ENCODE assay signal across 1 cellular context in the genomic region with DNA sequence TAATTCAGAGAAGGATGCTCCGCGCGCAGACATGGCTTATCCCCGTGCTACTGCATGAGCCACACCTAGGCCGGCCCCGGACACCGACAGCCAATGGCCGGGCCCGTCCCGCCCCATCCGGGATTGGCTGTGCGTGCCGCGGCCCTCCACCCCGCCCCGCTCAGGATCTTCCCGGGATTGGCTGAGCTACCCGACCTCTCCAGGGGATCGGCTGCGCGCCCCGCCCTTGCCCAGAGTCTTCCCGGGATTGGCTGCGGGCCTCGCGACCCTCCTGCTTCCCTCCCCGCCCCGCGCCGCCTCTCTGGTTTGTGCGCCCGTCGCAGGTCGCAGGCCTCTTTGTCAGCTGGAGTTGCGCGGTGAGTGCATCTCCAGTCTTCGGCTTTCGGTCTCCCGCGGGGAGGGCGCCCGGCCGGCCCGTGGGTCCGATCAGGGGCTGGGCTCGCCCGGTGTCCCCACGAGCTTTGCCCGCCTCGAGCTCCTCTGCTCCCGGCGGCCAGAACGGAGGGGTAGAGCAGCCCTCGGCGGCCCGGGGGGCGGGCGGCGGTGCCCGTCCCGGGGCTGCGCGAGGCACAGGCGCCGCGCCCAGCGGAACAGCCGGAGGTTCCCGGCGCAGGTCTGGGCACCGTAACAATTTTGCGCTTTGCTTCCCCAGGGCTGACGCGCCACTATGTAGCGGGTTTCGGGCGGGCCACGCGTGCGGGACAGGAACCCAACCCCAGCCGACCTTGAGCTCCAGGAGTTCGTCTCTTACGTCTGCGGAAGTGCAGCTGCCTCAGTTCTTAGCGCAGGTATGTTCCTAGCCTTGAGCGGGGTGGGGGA.
TF ChIP-seq lines count a peak whose summit lies in the region.

No MANE protein-coding gene starts in this region.

TF ChIP-seq in HCT116, 20 proteins besides CTCF, POLR2A, EP300 and RAD21:
- TF ChIP-seq EGR1 (IDR thresholded peaks at IDR 0.05; ENCODE audit: low read depth) = no peak
- TF ChIP-seq ELF1 (IDR thresholded peaks at IDR 0.05; ENCODE audit: borderline replicate concordance, low read depth) = no peak
- TF ChIP-seq, protein P1, sequence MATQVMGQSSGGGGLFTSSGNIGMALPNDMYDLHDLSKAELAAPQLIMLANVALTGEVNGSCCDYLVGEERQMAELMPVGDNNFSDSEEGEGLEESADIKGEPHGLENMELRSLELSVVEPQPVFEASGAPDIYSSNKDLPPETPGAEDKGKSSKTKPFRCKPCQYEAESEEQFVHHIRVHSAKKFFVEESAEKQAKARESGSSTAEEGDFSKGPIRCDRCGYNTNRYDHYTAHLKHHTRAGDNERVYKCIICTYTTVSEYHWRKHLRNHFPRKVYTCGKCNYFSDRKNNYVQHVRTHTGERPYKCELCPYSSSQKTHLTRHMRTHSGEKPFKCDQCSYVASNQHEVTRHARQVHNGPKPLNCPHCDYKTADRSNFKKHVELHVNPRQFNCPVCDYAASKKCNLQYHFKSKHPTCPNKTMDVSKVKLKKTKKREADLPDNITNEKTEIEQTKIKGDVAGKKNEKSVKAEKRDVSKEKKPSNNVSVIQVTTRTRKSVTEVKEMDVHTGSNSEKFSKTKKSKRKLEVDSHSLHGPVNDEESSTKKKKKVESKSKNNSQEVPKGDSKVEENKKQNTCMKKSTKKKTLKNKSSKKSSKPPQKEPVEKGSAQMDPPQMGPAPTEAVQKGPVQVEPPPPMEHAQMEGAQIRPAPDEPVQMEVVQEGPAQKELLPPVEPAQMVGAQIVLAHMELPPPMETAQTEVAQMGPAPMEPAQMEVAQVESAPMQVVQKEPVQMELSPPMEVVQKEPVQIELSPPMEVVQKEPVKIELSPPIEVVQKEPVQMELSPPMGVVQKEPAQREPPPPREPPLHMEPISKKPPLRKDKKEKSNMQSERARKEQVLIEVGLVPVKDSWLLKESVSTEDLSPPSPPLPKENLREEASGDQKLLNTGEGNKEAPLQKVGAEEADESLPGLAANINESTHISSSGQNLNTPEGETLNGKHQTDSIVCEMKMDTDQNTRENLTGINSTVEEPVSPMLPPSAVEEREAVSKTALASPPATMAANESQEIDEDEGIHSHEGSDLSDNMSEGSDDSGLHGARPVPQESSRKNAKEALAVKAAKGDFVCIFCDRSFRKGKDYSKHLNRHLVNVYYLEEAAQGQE (IDR thresholded peaks at IDR 0.05; ENCODE audit: low read depth) = no peak
- peak; percentile 78 for TF ChIP-seq ZFX (IDR thresholded peaks at IDR 0.05)
- no peak for TF ChIP-seq EZH2phosphoT487 (IDR thresholded peaks at IDR 0.05; ENCODE audit: borderline replicate concordance)
- peak; percentile 24; the same call in 1 of the 2 replicates for TF ChIP-seq CBX3 (IDR thresholded peaks at IDR 0.05; ENCODE audit: low read depth)
- no peak for TF ChIP-seq SRF (IDR thresholded peaks at IDR 0.05; ENCODE audit: low read depth)
- TF ChIP-seq SIN3A (IDR thresholded peaks at IDR 0.05; ENCODE audit: low read depth) = peak; percentile 84
- no peak for TF ChIP-seq ZNF274 (IDR thresholded peaks at IDR 0.05; ENCODE audit: low read depth, low read length)
- TF ChIP-seq CEBPB (IDR thresholded peaks at IDR 0.05; ENCODE audit: low read depth) = no peak
- TF ChIP-seq TCF7L2 (IDR thresholded peaks at IDR 0.05; ENCODE audit: borderline replicate concordance, extremely low read depth, insufficient read depth, insufficient read length) = peak; percentile 29
- TF ChIP-seq, protein P2, sequence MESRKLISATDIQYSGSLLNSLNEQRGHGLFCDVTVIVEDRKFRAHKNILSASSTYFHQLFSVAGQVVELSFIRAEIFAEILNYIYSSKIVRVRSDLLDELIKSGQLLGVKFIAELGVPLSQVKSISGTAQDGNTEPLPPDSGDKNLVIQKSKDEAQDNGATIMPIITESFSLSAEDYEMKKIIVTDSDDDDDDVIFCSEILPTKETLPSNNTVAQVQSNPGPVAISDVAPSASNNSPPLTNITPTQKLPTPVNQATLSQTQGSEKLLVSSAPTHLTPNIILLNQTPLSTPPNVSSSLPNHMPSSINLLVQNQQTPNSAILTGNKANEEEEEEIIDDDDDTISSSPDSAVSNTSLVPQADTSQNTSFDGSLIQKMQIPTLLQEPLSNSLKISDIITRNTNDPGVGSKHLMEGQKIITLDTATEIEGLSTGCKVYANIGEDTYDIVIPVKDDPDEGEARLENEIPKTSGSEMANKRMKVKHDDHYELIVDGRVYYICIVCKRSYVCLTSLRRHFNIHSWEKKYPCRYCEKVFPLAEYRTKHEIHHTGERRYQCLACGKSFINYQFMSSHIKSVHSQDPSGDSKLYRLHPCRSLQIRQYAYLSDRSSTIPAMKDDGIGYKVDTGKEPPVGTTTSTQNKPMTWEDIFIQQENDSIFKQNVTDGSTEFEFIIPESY (IDR thresholded peaks at IDR 0.05; ENCODE audit: extremely low read depth, insufficient replicate concordance, low read length) = no peak
- no peak for TF ChIP-seq EZH2 (IDR thresholded peaks at IDR 0.05)
- TF ChIP-seq, protein P3, sequence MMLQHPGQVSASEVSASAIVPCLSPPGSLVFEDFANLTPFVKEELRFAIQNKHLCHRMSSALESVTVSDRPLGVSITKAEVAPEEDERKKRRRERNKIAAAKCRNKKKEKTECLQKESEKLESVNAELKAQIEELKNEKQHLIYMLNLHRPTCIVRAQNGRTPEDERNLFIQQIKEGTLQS (IDR thresholded peaks at IDR 0.05) = no peak
- TF ChIP-seq, protein P4, sequence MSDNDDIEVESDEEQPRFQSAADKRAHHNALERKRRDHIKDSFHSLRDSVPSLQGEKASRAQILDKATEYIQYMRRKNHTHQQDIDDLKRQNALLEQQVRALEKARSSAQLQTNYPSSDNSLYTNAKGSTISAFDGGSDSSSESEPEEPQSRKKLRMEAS (IDR thresholded peaks at IDR 0.05) = peak; percentile 93
- TF ChIP-seq SP1 (IDR thresholded peaks at IDR 0.05; ENCODE audit: low read depth) = peak; percentile 77
- peak; percentile 98 for TF ChIP-seq POLR2AphosphoS5 (IDR thresholded peaks at IDR 0.05; ENCODE audit: low read depth, low read length)
- TF ChIP-seq YY1 (IDR thresholded peaks at IDR 0.05; ENCODE audit: extremely low read depth, insufficient replicate concordance, low read depth, low read length) = peak; percentile 4
- TF ChIP-seq JUND (IDR thresholded peaks at IDR 0.05) = no peak; the same call in 1 of the 2 replicates
- no peak for TF ChIP-seq FOSL1 (IDR thresholded peaks at IDR 0.05; ENCODE audit: low read depth)
